In the genomic region with DNA sequence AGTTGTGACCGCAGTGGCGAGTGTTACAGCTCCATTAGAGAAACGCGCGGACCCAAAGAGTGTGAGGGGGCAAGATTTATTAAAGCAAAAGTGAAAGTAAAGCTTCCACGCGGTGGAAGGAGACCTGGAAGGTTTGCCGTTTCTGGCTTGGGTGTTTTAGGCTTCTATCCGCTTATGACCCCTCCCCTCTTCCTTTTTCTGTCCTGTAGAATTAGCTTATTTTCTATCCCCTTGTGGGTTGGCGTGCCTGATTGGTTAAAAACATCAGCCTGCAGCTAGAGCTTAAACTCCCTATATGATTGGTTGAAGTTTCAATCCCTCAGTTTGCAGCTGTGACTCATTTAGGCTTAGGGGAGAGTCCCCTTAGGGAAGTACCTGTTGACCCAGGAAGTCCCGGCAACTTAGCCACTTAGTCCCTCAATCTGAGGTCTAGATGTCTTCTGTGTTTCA, we compare ENCODE assay signal across 9 cellular contexts. TPM values are rescaled to one million over a fixed set of nuclear protein-coding genes. Genes with fewer than 3 reads are reported as not detected.
A peak's percentile ranks its signal among the peaks of the same experiment; 100 is the strongest.
DNase-seq lines count a peak whose midpoint lies in the region; ATAC-seq, FAIRE-seq and TF ChIP-seq lines count a peak whose summit lies in the region.
"Had no signal": no experiment of that assay in that cellular context is flagged by ENCODE, and none has a peak within 500 bp of the region (broad histone marks: within the 10 kb centered on the region; RNA-seq: fewer than 3 reads in every experiment).

No MANE protein-coding gene starts in this region.

- 91% methylated on average over 11 of the region's 11 CpGs for WGBS in suprapubic skin
- WGBS in right cardiac atrium, result 91% methylated on average over 11 of the region's 11 CpGs

- ATAC-seq in GM18517 (IDR thresholded peaks at IDR 0.05; ENCODE audit: unreplicated experiment), result peak; percentile 87
- ATAC-seq in GM21515 (IDR thresholded peaks at IDR 0.05; ENCODE audit: unreplicated experiment), result peak; percentile 85
- peak; percentile 99 for ATAC-seq in HG03442 (IDR thresholded peaks at IDR 0.05; ENCODE audit: unreplicated experiment)
- ATAC-seq in right cardiac atrium, result no peak
- ATAC-seq in Right ventricle myocardium superior (ENCODE audit: poor library complexity), result no peak

- no peak for TF ChIP-seq CTCF in bronchial epithelial cell (IDR thresholded peaks at IDR 0.05; ENCODE audit: insufficient read depth, low read length, severe bottlenecking)
- TF ChIP-seq CTCF in suprapubic skin (IDR thresholded peaks at IDR 0.05), result no peak
- no peak for TF ChIP-seq CTCF in brain microvascular endothelial cell (IDR thresholded peaks at IDR 0.05; ENCODE audit: low read depth, low read length, missing control alignments)

- in situ Hi-C loops in brain microvascular endothelial cell (cut with HindIII; ENCODE audit: low pct_ligation_motif_present, low sequenced_read_pairs), result no loop called here

- intact Hi-C loops in right cardiac atrium (cut with DNase I), result no loop called here
- intact Hi-C loops in Right ventricle myocardium superior (cut with DNase I), result no loop called here

- TF ChIP-seq EP300 in suprapubic skin (IDR thresholded peaks at IDR 0.05), result no peak

- no peaks in the 10 kb centered on the region for H3K9me3 ChIP-seq in suprapubic skin
- no peaks in the 10 kb centered on the region for H3K9me3 ChIP-seq in right cardiac atrium (ENCODE audit: control insufficient read depth, low read length)

- no peaks in the 10 kb centered on the region for H3K4me1 ChIP-seq in suprapubic skin
- H3K4me1 ChIP-seq in right cardiac atrium (ENCODE audit: control insufficient read depth, insufficient read depth, low read length), result no peaks in the 10 kb centered on the region

- H3K4me3 ChIP-seq in bronchial epithelial cell (ENCODE audit: low read depth, low read length) (no peak overlapping the region), suprapubic skin (no peak overlapping the region), right cardiac atrium (ENCODE audit: low read length) (no peak overlapping the region), brain microvascular endothelial cell (ENCODE audit: low read depth, low read length) (no peak overlapping the region)

- H3K27me3 ChIP-seq in bronchial epithelial cell (ENCODE audit: control insufficient read depth, insufficient read depth, low read length) (no peaks in the 10 kb centered on the region), suprapubic skin (no peaks in the 10 kb centered on the region), right cardiac atrium (ENCODE audit: control insufficient read depth, insufficient read depth) (no peaks in the 10 kb centered on the region), brain microvascular endothelial cell (replicated peaks) (no peaks in the 10 kb centered on the region)

- FAIRE-seq in bronchial epithelial cell (lab: Jason Lieb, UNC), result no peak

- no peaks in the 10 kb centered on the region for H3K36me3 ChIP-seq in bronchial epithelial cell (ENCODE audit: control insufficient read depth, insufficient read depth, low read length)
- H3K36me3 ChIP-seq in suprapubic skin, result no peaks in the 10 kb centered on the region
- no peaks in the 10 kb centered on the region for H3K36me3 ChIP-seq in brain microvascular endothelial cell (replicated peaks)

- DNase-seq in bronchial epithelial cell (ENCODE audit: low read depth) (peak; percentile 9), suprapubic skin (ENCODE audit: low spot score in 2 of 2) (no peak), right cardiac atrium (no peak), Right ventricle myocardium superior (no peak), brain microvascular endothelial cell (no peak)
- DNase-seq: aorta had no signal

- H3K27ac ChIP-seq in suprapubic skin (no peak overlapping the region), right cardiac atrium (ENCODE audit: low read length) (no peak overlapping the region), brain microvascular endothelial cell (no peak overlapping the region)

- TF ChIP-seq POLR2A in suprapubic skin (IDR thresholded peaks at IDR 0.05), result no peak

RNA-seq across cellular contexts. Expression of a gene that starts 39.6 kb away (rescaled TPM):
- total RNA-seq in bronchial epithelial cell (25.3 and 26.6 TPM in 2 replicates), suprapubic skin (10 to 100 TPM; 14.1 to 30.8 (median 18.4) TPM), right cardiac atrium (10 to 100 TPM; 17.7 to 22.4 (median 18.7) TPM), Right ventricle myocardium superior (12.8 TPM)
- 7.7 TPM for polyA plus RNA-seq in right cardiac atrium

Comparison
In these comparisons a context has a peak if more than half of its experiments do, and no peak if none do; other contexts are left out.
1. ATAC-seq: peak in GM18517 (single experiment), GM21515 (single experiment) and HG03442 (single experiment); none in right cardiac atrium (0 of 2) and Right ventricle myocardium superior (single experiment).